In genomic region chr20:54221383-54221782, GRCh38 we compare ENCODE assay signal across 14 cellular contexts. TPM values are rescaled to one million over a fixed set of nuclear protein-coding genes. Genes with fewer than 3 reads are reported as not detected.
DNase-seq lines count a peak whose midpoint lies in the region; ATAC-seq lines count a peak whose summit lies in the region.
"Had no signal": no experiment of that assay in that cellular context is flagged by ENCODE, and none has a peak within 500 bp of the region (broad histone marks: within the 10 kb centered on the region; RNA-seq: fewer than 3 reads in every experiment).

No MANE protein-coding gene starts in this region.

- no peak overlapping the region for H3K4me3 ChIP-seq in naive thymus-derived CD4-positive, alpha-beta T cell (ENCODE audit: low read length)
- H3K4me3 ChIP-seq: A549, sigmoid colon had no signal

- H3K36me3 Mint-ChIP-seq in activated CD4-positive, alpha-beta memory T cell treated with anti-CD3 and anti-CD28 coated beads for 36 hours, result peaks cover 9% of the 10 kb centered on the region
- H3K36me3 Mint-ChIP-seq in naive thymus-derived CD4-positive, alpha-beta T cell, result peaks cover 0 to 8% (median 0%) of the 10 kb centered on the region in 5 donors

- H3K9me3 ChIP-seq in naive thymus-derived CD4-positive, alpha-beta T cell (ENCODE audit: control insufficient read depth in 2 of 3, low read length in 3 of 3), result no peaks in the 10 kb centered on the region
- H3K9me3 ChIP-seq: A549, sigmoid colon had no signal

- H3K4me1 ChIP-seq in naive thymus-derived CD4-positive, alpha-beta T cell (ENCODE audit: control insufficient read depth in 2 of 2, insufficient read depth in 2 of 2, low read length in 2 of 2), result peaks cover 0 to 17% of the 10 kb centered on the region in 2 donors
- H3K4me1 ChIP-seq: A549 had no signal

- H3K27ac Mint-ChIP-seq in activated CD4-positive, alpha-beta memory T cell treated with anti-CD3 and anti-CD28 coated beads for 36 hours, result peak overlapping the region; percentile 39
- H3K27ac Mint-ChIP-seq in naive thymus-derived CD4-positive, alpha-beta T cell, result peak overlapping the region; percentile 75 to 97 (median 83)

- CTCF ChIA-PET in activated CD4-positive, alpha-beta memory T cell treated with anti-CD3 and anti-CD28 coated beads for 36 hours (lab: Charles Lee), result interaction anchor here (0.6 to 1.7 kb wide), 6 partner anchors 8 to 426 kb away, joined by 3 to 8 read pairs (median 4); no protein-coding TSS in a partner anchor
- CTCF ChIA-PET in naive thymus-derived CD4-positive, alpha-beta T cell (lab: Charles Lee), result interaction anchor here (0.9 kb wide), 1 partner anchor 425 kb away, joined by 3 read pairs; no protein-coding TSS in a partner anchor

- DNase-seq in NCI-H510A treated with DMSO at 0.1 percent for 48 hours (lab: John Stamatoyannopoulos, UW), result peak; percentile 39
- no peak for DNase-seq in NCI-H510A (lab: John Stamatoyannopoulos, UW)
- DNase-seq in activated CD4-positive, alpha-beta memory T cell treated with anti-CD3 and anti-CD28 coated beads for 36 hours, result peak; percentile 39
- DNase-seq in naive thymus-derived CD4-positive, alpha-beta T cell, result peak in 7 of 9 donors; percentile 14 to 43 (median 38)
- no peak for DNase-seq in GM03348 (ENCODE audit: low spot score)
- no peak for DNase-seq in islet precursor cell
- DNase-seq: amygdala, NCI-H446, sigmoid colon had no signal

- peak overlapping the region; percentile 49 for H3K27ac ChIP-seq in naive thymus-derived CD4-positive, alpha-beta T cell (ENCODE audit: low read depth, low read length)
- H3K27ac ChIP-seq: A549, sigmoid colon had no signal

- no peaks in the 10 kb centered on the region for H3K9me3 Mint-ChIP-seq in activated CD4-positive, alpha-beta memory T cell treated with anti-CD3 and anti-CD28 coated beads for 36 hours
- H3K9me3 Mint-ChIP-seq in naive thymus-derived CD4-positive, alpha-beta T cell, result no peaks in the 10 kb centered on the region

- no peaks in the 10 kb centered on the region for H3K27me3 ChIP-seq in naive thymus-derived CD4-positive, alpha-beta T cell (ENCODE audit: control insufficient read depth in 2 of 2, insufficient read depth in 2 of 2, low read length in 2 of 2)
- H3K27me3 ChIP-seq: sigmoid colon had no signal

- POLR2A ChIA-PET in activated CD4-positive, alpha-beta memory T cell treated with anti-CD3 and anti-CD28 coated beads for 36 hours (lab: Charles Lee), result interaction anchor here (0.6 kb wide), 2 partner anchors 13 to 330 kb away, joined by 3 read pairs; partner anchors contain the start of gene PFDN4
- POLR2A ChIA-PET in naive thymus-derived CD4-positive, alpha-beta T cell (lab: Charles Lee), result interaction anchor here (1.1 kb wide), 1 partner anchor 13 kb away, joined by 3 read pairs; no protein-coding TSS in a partner anchor

- H3K27me3 Mint-ChIP-seq in activated CD4-positive, alpha-beta memory T cell treated with anti-CD3 and anti-CD28 coated beads for 36 hours, result no peaks in the 10 kb centered on the region
- peaks cover 0 to 3% (median 0%) of the 10 kb centered on the region in 5 donors for H3K27me3 Mint-ChIP-seq in naive thymus-derived CD4-positive, alpha-beta T cell

- peaks cover 24% of the 10 kb centered on the region for H3K4me1 Mint-ChIP-seq in activated CD4-positive, alpha-beta memory T cell treated with anti-CD3 and anti-CD28 coated beads for 36 hours (ENCODE audit: low read depth)
- peaks cover 18 to 31% (median 24%) of the 10 kb centered on the region in 7 donors for H3K4me1 Mint-ChIP-seq in naive thymus-derived CD4-positive, alpha-beta T cell

- peaks cover 0 to 11% (median 0%) of the 10 kb centered on the region in 3 experiments for H3K36me3 ChIP-seq in naive thymus-derived CD4-positive, alpha-beta T cell (ENCODE audit: control insufficient read depth in 2 of 3, insufficient read depth in 3 of 3, low read length in 3 of 3)

- peak; percentile 57 for ATAC-seq in HG02852 (IDR thresholded peaks at IDR 0.05; ENCODE audit: unreplicated experiment)
- ATAC-seq in naive thymus-derived CD4-positive, alpha-beta T cell, result peak; percentile 80
- ATAC-seq in GM19397 (IDR thresholded peaks at IDR 0.05; ENCODE audit: unreplicated experiment), result no peak
- ATAC-seq: A549 had no signal

- no peak overlapping the region for H3K4me3 Mint-ChIP-seq in activated CD4-positive, alpha-beta memory T cell treated with anti-CD3 and anti-CD28 coated beads for 36 hours
- H3K4me3 Mint-ChIP-seq in naive thymus-derived CD4-positive, alpha-beta T cell, result peak overlapping the region; percentile 31 to 78 (median 60)

- intact Hi-C loops in activated CD4-positive, alpha-beta memory T cell treated with anti-CD3 and anti-CD28 coated beads for 36 hours (cut with micrococcal nuclease), result loop anchor here (1.0 to 2.0 kb wide), 2 partner anchors 64 to 425 kb away; no protein-coding TSS in a partner anchor
- intact Hi-C loops in naive thymus-derived CD4-positive, alpha-beta T cell (cut with micrococcal nuclease), result no loop called here

RNA-seq across cellular contexts. Expression of gene PFDN4, which starts 13.5 kb away (rescaled TPM):
- 10 to 100 TPM; 38.4 to 40.3 TPM for total RNA-seq in activated CD4-positive, alpha-beta memory T cell treated with anti-CD3 and anti-CD28 coated beads for 36 hours
- 10 to 100 TPM; 14.6 to 30.4 (median 17.7) TPM for total RNA-seq in naive thymus-derived CD4-positive, alpha-beta T cell
- polyA plus RNA-seq in naive thymus-derived CD4-positive, alpha-beta T cell, result 10 to 100 TPM; 26.4 to 46.5 TPM

RNA-seq across cellular contexts. Expression of gene CYP24A1, which starts 47.6 kb away (rescaled TPM):
- total RNA-seq in activated CD4-positive, alpha-beta memory T cell treated with anti-CD3 and anti-CD28 coated beads for 36 hours, result under 1 TPM; 0.57 to 0.92 TPM
- under 1 TPM in 1 of 5 experiments, not detected in 4; 0.78 TPM for total RNA-seq in naive thymus-derived CD4-positive, alpha-beta T cell
- polyA plus RNA-seq in naive thymus-derived CD4-positive, alpha-beta T cell, result not detected
- total RNA-seq: fibroblast of lung; sigmoid colon; T-helper 2 cell treated with Interferon-gamma antibody and Interleukin-4, amounts not matched to agents 100 ng/mL and 5 ng/mL, for 36 hours had no signal
- polyA plus RNA-seq: fibroblast of lung had no signal

Comparison
In these comparisons a context has a peak if more than half of its experiments do, and no peak if none do; other contexts are left out.
1. DNase-seq: peak in NCI-H510A treated with DMSO at 0.1 percent for 48 hours (single experiment), activated CD4-positive, alpha-beta memory T cell treated with anti-CD3 and anti-CD28 coated beads for 36 hours (single experiment) and naive thymus-derived CD4-positive, alpha-beta T cell (7 of 9); none in NCI-H510A (single experiment), GM03348 (single experiment) and islet precursor cell (single experiment).